In genomic region chr9:131449276-131449675, GRCh38 we compare ENCODE assay signal across 18 cellular contexts. TPM values are rescaled to one million over a fixed set of nuclear protein-coding genes. Genes with fewer than 3 reads are reported as not detected.
DNase-seq lines count a peak whose midpoint lies in the region; ATAC-seq and TF ChIP-seq lines count a peak whose summit lies in the region.
"Had no signal": no experiment of that assay in that cellular context is flagged by ENCODE, and none has a peak within 500 bp of the region (broad histone marks: within the 10 kb centered on the region; RNA-seq: fewer than 3 reads in every experiment).

No MANE protein-coding gene starts in this region.

- no peaks in the 10 kb centered on the region for H3K27me3 ChIP-seq in MG63
- H3K27me3 ChIP-seq: adrenal gland, cardiac muscle cell, neutrophil had no signal

- no peaks in the 10 kb centered on the region for H3K9me3 Mint-ChIP-seq in activated T-cell treated with anti-CD3 and anti-CD28 coated beads, Interleukin-2, amount 50 U/mL, for 24 hours
- H3K9me3 Mint-ChIP-seq in brain, result no peaks in the 10 kb centered on the region
- no peaks in the 10 kb centered on the region for H3K9me3 Mint-ChIP-seq in natural killer cell treated with Interleukin-12 subunit alpha and Interleukin-12 subunit beta and Interleukin-15 and Interleukin-18, amount 100 ng/mL, for 72 hours

- TF ChIP-seq CTCF in brain (conservative IDR thresholded peaks at IDR 0.05), result no peak

- peaks cover 31% of the 10 kb centered on the region for H3K4me1 Mint-ChIP-seq in activated T-cell treated with anti-CD3 and anti-CD28 coated beads, Interleukin-2, amount 50 U/mL, for 24 hours (ENCODE audit: low read depth)
- no peaks in the 10 kb centered on the region for H3K4me1 Mint-ChIP-seq in brain
- peaks cover 16 to 19% of the 10 kb centered on the region in 2 donors for H3K4me1 Mint-ChIP-seq in natural killer cell treated with Interleukin-12 subunit alpha and Interleukin-12 subunit beta and Interleukin-15 and Interleukin-18, amount 100 ng/mL, for 72 hours (ENCODE audit: low read depth in 2 of 2)
- H3K4me1 Mint-ChIP-seq: CD14-positive monocyte had no signal

- H3K27me3 Mint-ChIP-seq in activated T-cell treated with anti-CD3 and anti-CD28 coated beads, Interleukin-2, amount 50 U/mL, for 24 hours, result no peaks in the 10 kb centered on the region
- no peaks in the 10 kb centered on the region for H3K27me3 Mint-ChIP-seq in brain
- no peaks in the 10 kb centered on the region for H3K27me3 Mint-ChIP-seq in natural killer cell treated with Interleukin-12 subunit alpha and Interleukin-12 subunit beta and Interleukin-15 and Interleukin-18, amount 100 ng/mL, for 72 hours

- H3K4me3 ChIP-seq in MG63, result no peak overlapping the region
- H3K4me3 ChIP-seq: adrenal gland, cardiac muscle cell, GM12878 had no signal

- peaks cover 88% of the 10 kb centered on the region for H3K36me3 ChIP-seq in MG63

- H3K36me3 Mint-ChIP-seq in activated T-cell treated with anti-CD3 and anti-CD28 coated beads, Interleukin-2, amount 50 U/mL, for 24 hours (ENCODE audit: low read depth), result peaks cover 95% of the 10 kb centered on the region
- peaks cover 97% of the 10 kb centered on the region for H3K36me3 Mint-ChIP-seq in brain
- H3K36me3 Mint-ChIP-seq in natural killer cell treated with Interleukin-12 subunit alpha and Interleukin-12 subunit beta and Interleukin-15 and Interleukin-18, amount 100 ng/mL, for 72 hours, result peaks cover 14% of the 10 kb centered on the region

- H3K27ac Mint-ChIP-seq in activated T-cell treated with anti-CD3 and anti-CD28 coated beads, Interleukin-2, amount 50 U/mL, for 24 hours, result peak overlapping the region; percentile 78
- H3K27ac Mint-ChIP-seq in brain, result peak overlapping the region in 3 of 5 experiments; percentile 13 to 86 (median 65)
- H3K27ac Mint-ChIP-seq in natural killer cell treated with Interleukin-12 subunit alpha and Interleukin-12 subunit beta and Interleukin-15 and Interleukin-18, amount 100 ng/mL, for 72 hours, result peak overlapping the region; percentile 51 to 79

- ATAC-seq in natural killer cell treated with Interleukin-12 subunit alpha and Interleukin-12 subunit beta and Interleukin-15 and Interleukin-18, amount 100 ng/mL, for 72 hours, result no peak
- ATAC-seq: GM12878, left lobe of liver had no signal

- H3K4me3 Mint-ChIP-seq in activated T-cell treated with anti-CD3 and anti-CD28 coated beads, Interleukin-2, amount 50 U/mL, for 24 hours, result no peak overlapping the region
- no peak overlapping the region for H3K4me3 Mint-ChIP-seq in brain
- H3K4me3 Mint-ChIP-seq in natural killer cell treated with Interleukin-12 subunit alpha and Interleukin-12 subunit beta and Interleukin-15 and Interleukin-18, amount 100 ng/mL, for 72 hours, result no peak overlapping the region
- H3K4me3 Mint-ChIP-seq: CD14-positive monocyte had no signal

- H3K9me3 ChIP-seq in MG63, result no peaks in the 10 kb centered on the region
- H3K9me3 ChIP-seq: adrenal gland, neutrophil had no signal

- no peak for DNase-seq in activated T-cell treated with anti-CD3 and anti-CD28 coated beads, Interleukin-2, amount 50 U/mL, for 24 hours
- DNase-seq in activated T-cell treated with anti-CD3 and anti-CD28 coated beads, Interleukin-2, amount 50 U/mL, for 1 hour, result no peak
- DNase-seq in RKO (ENCODE audit: low spot score), result peak; percentile 65
- no peak for DNase-seq in natural killer cell treated with Interleukin-12 subunit alpha and Interleukin-12 subunit beta and Interleukin-15 and Interleukin-18, amount 100 ng/mL, for 72 hours (ENCODE audit: low spot score)
- no peak for DNase-seq in glomerular visceral epithelial cell (ENCODE audit: extremely low spot score)
- no peak for DNase-seq in MG63
- DNase-seq in NCI-H2029 treated with DMSO at 0.1 percent for 48 hours (lab: John Stamatoyannopoulos, UW), result no peak
- DNase-seq: adrenal gland, GF-D8, NCI-H1105 treated with DMSO at 0.1 percent for 48 hours, NCI-H524 treated with DMSO at 0.1 percent for 48 hours, Right ventricle myocardium superior had no signal

RNA-seq across cellular contexts. Expression of gene POMT1, which starts 53.4 kb away (rescaled TPM):
- polyA plus RNA-seq in brain (ENCODE audit: insufficient read depth, low read depth, low replicate concordance), result 32.7 TPM
- 10 to 100 TPM; 30.5 to 53.4 TPM for total RNA-seq in natural killer cell treated with Interleukin-12 subunit alpha and Interleukin-12 subunit beta and Interleukin-15 and Interleukin-18, amount 100 ng/mL, for 72 hours
- 6.7 and 12.8 TPM in 2 replicates for total RNA-seq in MG63 (2014; rRNA removed; shearing (Covaris generic); ENCODE audit: low replicate concordance)

RNA-seq across cellular contexts. Expression of gene PRRC2B, which starts 55.4 kb away (rescaled TPM):
- 264 TPM for polyA plus RNA-seq in brain (ENCODE audit: insufficient read depth, low read depth, low replicate concordance)
- 100 to 1,000 TPM; 122 to 246 TPM for total RNA-seq in natural killer cell treated with Interleukin-12 subunit alpha and Interleukin-12 subunit beta and Interleukin-15 and Interleukin-18, amount 100 ng/mL, for 72 hours
- total RNA-seq in MG63 (2014; rRNA removed; shearing (Covaris generic); ENCODE audit: low replicate concordance), result 24.0 and 39.2 TPM in 2 replicates
